Comparison of ENCODE assay signal across 1 cellular context in genomic region chr12:120479458-120479857, GRCh38.
TF ChIP-seq lines count a peak whose summit lies in the region.

No MANE protein-coding gene starts in this region.

TF ChIP-seq in HepG2, 621 proteins besides CTCF, POLR2A, EP300 and RAD21:
- TF ChIP-seq ZUFSP (CRISPR knock-in tag; IDR thresholded peaks at IDR 0.05; ENCODE audit: borderline replicate concordance) (no peak), NR3C1 (CRISPR knock-in tag; IDR thresholded peaks at IDR 0.05) (no peak), ZFP36L1 (CRISPR knock-in tag; IDR thresholded peaks at IDR 0.05) (no peak), ZNF281 (CRISPR knock-in tag; IDR thresholded peaks at IDR 0.05; ENCODE audit: borderline replicate concordance) (no peak)
